In genomic region chr7:146004805-146005204, GRCh38 we compare ENCODE assay signal across 34 cellular contexts.
"Had no signal": no experiment of that assay in that cellular context is flagged by ENCODE, and none has a peak within 500 bp of the region (broad histone marks: within the 10 kb centered on the region; RNA-seq: fewer than 3 reads in every experiment).

No MANE protein-coding gene starts in this region.

- H3K27me3 ChIP-seq: Peyer's patch had no signal

- H3K4me2 ChIP-seq: KMS-11 had no signal

- ATAC-seq: activated naive CD8-positive, alpha-beta T cell treated with anti-CD3 and anti-CD28 coated beads, Interleukin-2, amount 50 U/mL, for 24 hours; activated T-cell treated with anti-CD3 and anti-CD28 coated beads, Interleukin-2, amount 50 U/mL, for 4 hours had no signal

- H3K9ac ChIP-seq: KMS-11 had no signal

- DNase-seq: activated B cell treated with CpG ODN at 0.5 μM for 24 hours; activated CD4-positive, alpha-beta memory T cell treated with anti-CD3 and anti-CD28 coated beads for 36 hours; activated CD4-positive, alpha-beta T cell treated with anti-CD3 and anti-CD28 coated beads for 4 hours; activated CD4-positive, alpha-beta T cell treated with anti-CD3 and anti-CD28 coated beads, Interleukin-2, amount 50 U/mL, for 1 hour; activated CD4-positive, CD25-positive, alpha-beta regulatory T cell treated with anti-CD3 and anti-CD28 coated beads, Interleukin-2, amount 50 U/mL, for 72 hours; activated CD8-positive, alpha-beta memory T cell treated with anti-CD3 and anti-CD28 coated beads, Interleukin-2, amount 50 U/mL, for 4 hours; activated effector memory CD4-positive, alpha-beta T cell treated with Interleukin-2 at 50 U/mL for 16 hours; activated naive CD4-positive, alpha-beta T cell treated with anti-CD3 and anti-CD28 coated beads, Interleukin-2, amount 10 ng/mL, durations not matched to agents 7 days and 5 days; activated naive CD8-positive, alpha-beta T cell treated with anti-CD3 and anti-CD28 coated beads, Interleukin-2, amount 50 U/mL, for 24 hours; activated T-cell treated with anti-CD3 and anti-CD28 coated beads for 4 hours; activated T-cell treated with anti-CD3 and anti-CD28 coated beads, Interleukin-2, amount 50 U/mL, for 4 hours; anterior cingulate cortex; MM.1S; MV-4-11; NCI-H1092; NCI-H1436 treated with DMSO at 0.1 percent for 48 hours; NCI-H1694 treated with DMSO at 0.1 percent for 48 hours; NCI-H2029; NCI-H2107; NCI-H2171; NCI-H510A; NCI-H526; NCI-H748 treated with DMSO at 0.1 percent for 48 hours; NK-92 treated with Interleukin-12 subunit alpha and Interleukin-12 subunit beta, amount 100 ng/mL, for 24 hours; Peyer's patch; Right ventricle myocardium superior; SW 1271; T-helper 1 cell; T-helper 2 cell; T-helper 9 cell had no signal

- H3K9me3 ChIP-seq: Peyer's patch had no signal

- H3K4me3 ChIP-seq: cardiac muscle cell, Peyer's patch had no signal

- H3K27ac ChIP-seq: cardiac muscle cell, KMS-11, Peyer's patch, RWPE1, VCaP had no signal

- H3K36me3 ChIP-seq: cardiac muscle cell, Peyer's patch had no signal

- H3K4me1 ChIP-seq: Peyer's patch had no signal
